In genomic region chr10:103493911-103494877, GRCh38 we compare ENCODE assay signal across 8 cellular contexts. TPM values are rescaled to one million over a fixed set of nuclear protein-coding genes. Genes with fewer than 3 reads are reported as not detected.
A peak's percentile ranks its signal among the peaks of the same experiment; 100 is the strongest.
DNase-seq lines count a peak whose midpoint lies in the region; ATAC-seq and TF ChIP-seq lines count a peak whose summit lies in the region.

No MANE protein-coding gene starts in this region.

- H3K4me3 Mint-ChIP-seq in MCF 10A (ENCODE audit: unreplicated experiment) = peak overlapping the region; percentile 64

- no peaks in the 10 kb centered on the region for H3F3A ChIP-seq in DOHH2 (ENCODE audit: control insufficient read depth, insufficient read depth)

- no peak for TF ChIP-seq CTCF in DOHH2 (IDR thresholded peaks at IDR 0.05; ENCODE audit: low read depth, low read length, poor library complexity, severe bottlenecking)
- no peak for TF ChIP-seq CTCF in MCF 10A (IDR thresholded peaks at IDR 0.05; ENCODE audit: unreplicated experiment)
- no peak for TF ChIP-seq CTCF in stomach (IDR thresholded peaks at IDR 0.05)

- H3K9me3 ChIP-seq in DOHH2 (ENCODE audit: control insufficient read depth, insufficient read depth, low read length) = no peaks in the 10 kb centered on the region
- no peaks in the 10 kb centered on the region for H3K9me3 ChIP-seq in stomach

- 1 to 11% (median 3%) methylated on average over 11 to 91 of the region's 92 CpGs for WGBS in stomach, 5 donors

- H3K27me3 ChIP-seq in DOHH2 (ENCODE audit: control insufficient read depth, low read length) (peaks cover 60% of the 10 kb centered on the region), stomach (peaks cover 10 to 53% (median 34%) of the 10 kb centered on the region in 3 donors)

- no peaks in the 10 kb centered on the region for H3K79me2 ChIP-seq in DOHH2 (ENCODE audit: control insufficient read depth, low read length)

- no peak for TF ChIP-seq EP300 in stomach (IDR thresholded peaks at IDR 0.05)

- H3K27ac ChIP-seq in DOHH2 (ENCODE audit: low read depth, low read length) (no peak overlapping the region), stomach (peak overlapping the region in 1 of 5 donors; percentile 29)

- intact Hi-C loops in MCF 10A (cut with micrococcal nuclease) = no loop called here
- intact Hi-C loops in stomach (cut with DNase I; ENCODE audit: low total_unique reads) = no loop called here

- H3K4me1 Mint-ChIP-seq in MCF 10A (ENCODE audit: insufficient read depth, unreplicated experiment) = peaks cover 25% of the 10 kb centered on the region

- no peaks in the 10 kb centered on the region for H3K36me3 ChIP-seq in DOHH2 (ENCODE audit: control insufficient read depth, low read length)
- no peaks in the 10 kb centered on the region for H3K36me3 ChIP-seq in stomach

- CTCF ChIA-PET in MCF 10A (lab: Yijun Ruan, JAX) = interaction anchor here (0.6 to 1.1 kb wide), 2 partner anchors 70 to 192 kb away, joined by 3 read pairs; no protein-coding TSS in a partner anchor

- no peaks in the 10 kb centered on the region for H3K9me3 Mint-ChIP-seq in MCF 10A (ENCODE audit: unreplicated experiment)

- POLR2A ChIA-PET in MCF 10A (lab: Yijun Ruan, JAX) = interaction anchor here (0.6 to 1.5 kb wide), 2 partner anchors 98 to 852 kb away, joined by 3 to 4 read pairs; partner anchors contain the start of genes ATP5MK and PDCD11

- H3K4me1 ChIP-seq in DOHH2 (ENCODE audit: control insufficient read depth, low read length) = peaks cover 18% of the 10 kb centered on the region
- peaks cover 16 to 26% (median 19%) of the 10 kb centered on the region in 4 donors for H3K4me1 ChIP-seq in stomach

- H3K4me3 ChIP-seq in DOHH2 (ENCODE audit: low read length) (peak overlapping the region; percentile 61), stomach (peak overlapping the region; percentile 53 to 84 (median 72))

- peak overlapping the region; percentile 70 for H3K4me2 ChIP-seq in DOHH2 (ENCODE audit: low read length)

- H4K20me1 ChIP-seq in DOHH2 (ENCODE audit: control insufficient read depth, insufficient read depth, low read depth, low read length) = no peaks in the 10 kb centered on the region

- no TSS peak for BruUV-seq in MCF 10A (replicated peaks; lab: Mats Ljungman, UMichigan)

- H3K36me3 Mint-ChIP-seq in MCF 10A (ENCODE audit: insufficient read depth, unreplicated experiment) = no peaks in the 10 kb centered on the region

- ATAC-seq in left lobe of liver (peak; percentile 38), GM18907 (IDR thresholded peaks at IDR 0.05; ENCODE audit: unreplicated experiment) (no peak), HG03521 (IDR thresholded peaks at IDR 0.05; ENCODE audit: unreplicated experiment) (no peak)

- H3K27me3 Mint-ChIP-seq in MCF 10A (ENCODE audit: insufficient read depth, unreplicated experiment) = peaks cover 40% of the 10 kb centered on the region

- H3K27ac Mint-ChIP-seq in MCF 10A (ENCODE audit: low read depth, unreplicated experiment) = no peak overlapping the region

- H3K9me2 ChIP-seq in DOHH2 (replicated peaks; ENCODE audit: control insufficient read depth, low read length) = no peaks in the 10 kb centered on the region

- TF ChIP-seq POLR2A in stomach (IDR thresholded peaks at IDR 0.05) = no peak

- DNase-seq in NCI-H146 treated with DMSO at 0.1 percent for 48 hours (lab: John Stamatoyannopoulos, UW; ENCODE audit: unreplicated experiment) (peak; percentile 35), MCF 10A (ENCODE audit: unreplicated experiment) (no peak), left lobe of liver (ENCODE audit: low spot score) (no peak), stomach (no peak), COR-L47 (lab: John Stamatoyannopoulos, UW) (no peak)

RNA-seq across cellular contexts. Expression of gene NEURL1, which starts 0.7 kb away (rescaled TPM):
- total RNA-seq in MCF 10A (2022) (0.20 TPM in 1 of 2 replicates, not detected in the other), left lobe of liver (1.7 TPM), stomach (100 to 1,000 TPM in 1 of 5 donors, 1 to 10 TPM in 3, under 1 TPM in 1; 0.89 to 136 (median 3.3) TPM)
- 1 to 10 TPM; 1.2 to 9.5 (median 2.7) TPM for polyA plus RNA-seq in stomach

RNA-seq across cellular contexts. Expression of gene CALHM3, which starts 15.2 kb away (rescaled TPM):
- total RNA-seq in MCF 10A (2022) = not detected in 2 replicates
- not detected for total RNA-seq in left lobe of liver
- total RNA-seq in stomach = not detected
- not detected for polyA plus RNA-seq in stomach

RNA-seq across cellular contexts. Expression of gene CALHM1, which starts 35.5 kb away (rescaled TPM):
- total RNA-seq in MCF 10A (2022) = not detected in 2 replicates
- not detected for total RNA-seq in left lobe of liver
- not detected for total RNA-seq in stomach
- polyA plus RNA-seq in stomach = not detected

RNA-seq across cellular contexts. Expression of gene CALHM2, which starts 42.0 kb away (rescaled TPM):
- total RNA-seq in MCF 10A (2022) = 4.2 TPM in 2 replicates
- total RNA-seq in left lobe of liver = 3.6 TPM
- total RNA-seq in stomach = 10 to 100 TPM in 2 of 5 donors, 1 to 10 TPM in 3; 1.8 to 30.1 (median 6.4) TPM
- 10 to 100 TPM in 2 of 3 donors, 1 to 10 TPM in 1; 7.4 to 13.3 (median 12.7) TPM for polyA plus RNA-seq in stomach
